Comparison of ENCODE assay signal across 1 cellular context in the genomic region with DNA sequence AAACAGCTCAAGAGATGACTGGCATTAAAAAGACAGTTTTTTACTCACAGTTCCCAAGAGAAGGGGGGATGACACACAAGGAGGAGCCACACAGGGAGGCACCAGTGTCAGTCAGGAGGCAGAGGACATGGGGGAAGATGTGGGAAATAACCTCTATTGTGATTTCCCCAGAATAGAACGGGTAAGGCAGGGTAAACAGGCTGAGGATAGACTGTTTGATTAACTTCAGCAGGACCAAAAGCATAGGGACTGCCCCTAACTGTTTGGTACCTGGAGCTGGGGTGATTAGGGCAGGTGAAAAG.
TF ChIP-seq lines count a peak whose summit lies in the region.

No MANE protein-coding gene starts in this region.

TF ChIP-seq in WTC11, 78 proteins besides CTCF, POLR2A, EP300 and RAD21 (continued from another document):
- TF ChIP-seq, protein P1, sequence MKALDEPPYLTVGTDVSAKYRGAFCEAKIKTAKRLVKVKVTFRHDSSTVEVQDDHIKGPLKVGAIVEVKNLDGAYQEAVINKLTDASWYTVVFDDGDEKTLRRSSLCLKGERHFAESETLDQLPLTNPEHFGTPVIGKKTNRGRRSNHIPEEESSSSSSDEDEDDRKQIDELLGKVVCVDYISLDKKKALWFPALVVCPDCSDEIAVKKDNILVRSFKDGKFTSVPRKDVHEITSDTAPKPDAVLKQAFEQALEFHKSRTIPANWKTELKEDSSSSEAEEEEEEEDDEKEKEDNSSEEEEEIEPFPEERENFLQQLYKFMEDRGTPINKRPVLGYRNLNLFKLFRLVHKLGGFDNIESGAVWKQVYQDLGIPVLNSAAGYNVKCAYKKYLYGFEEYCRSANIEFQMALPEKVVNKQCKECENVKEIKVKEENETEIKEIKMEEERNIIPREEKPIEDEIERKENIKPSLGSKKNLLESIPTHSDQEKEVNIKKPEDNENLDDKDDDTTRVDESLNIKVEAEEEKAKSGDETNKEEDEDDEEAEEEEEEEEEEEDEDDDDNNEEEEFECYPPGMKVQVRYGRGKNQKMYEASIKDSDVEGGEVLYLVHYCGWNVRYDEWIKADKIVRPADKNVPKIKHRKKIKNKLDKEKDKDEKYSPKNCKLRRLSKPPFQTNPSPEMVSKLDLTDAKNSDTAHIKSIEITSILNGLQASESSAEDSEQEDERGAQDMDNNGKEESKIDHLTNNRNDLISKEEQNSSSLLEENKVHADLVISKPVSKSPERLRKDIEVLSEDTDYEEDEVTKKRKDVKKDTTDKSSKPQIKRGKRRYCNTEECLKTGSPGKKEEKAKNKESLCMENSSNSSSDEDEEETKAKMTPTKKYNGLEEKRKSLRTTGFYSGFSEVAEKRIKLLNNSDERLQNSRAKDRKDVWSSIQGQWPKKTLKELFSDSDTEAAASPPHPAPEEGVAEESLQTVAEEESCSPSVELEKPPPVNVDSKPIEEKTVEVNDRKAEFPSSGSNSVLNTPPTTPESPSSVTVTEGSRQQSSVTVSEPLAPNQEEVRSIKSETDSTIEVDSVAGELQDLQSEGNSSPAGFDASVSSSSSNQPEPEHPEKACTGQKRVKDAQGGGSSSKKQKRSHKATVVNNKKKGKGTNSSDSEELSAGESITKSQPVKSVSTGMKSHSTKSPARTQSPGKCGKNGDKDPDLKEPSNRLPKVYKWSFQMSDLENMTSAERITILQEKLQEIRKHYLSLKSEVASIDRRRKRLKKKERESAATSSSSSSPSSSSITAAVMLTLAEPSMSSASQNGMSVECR (CRISPR knock-in tag; IDR thresholded peaks at IDR 0.05; ENCODE audit: borderline replicate concordance), result no peak
- TF ChIP-seq GABPB1 (CRISPR knock-in tag; IDR thresholded peaks at IDR 0.05), result no peak
- TF ChIP-seq, protein P2, sequence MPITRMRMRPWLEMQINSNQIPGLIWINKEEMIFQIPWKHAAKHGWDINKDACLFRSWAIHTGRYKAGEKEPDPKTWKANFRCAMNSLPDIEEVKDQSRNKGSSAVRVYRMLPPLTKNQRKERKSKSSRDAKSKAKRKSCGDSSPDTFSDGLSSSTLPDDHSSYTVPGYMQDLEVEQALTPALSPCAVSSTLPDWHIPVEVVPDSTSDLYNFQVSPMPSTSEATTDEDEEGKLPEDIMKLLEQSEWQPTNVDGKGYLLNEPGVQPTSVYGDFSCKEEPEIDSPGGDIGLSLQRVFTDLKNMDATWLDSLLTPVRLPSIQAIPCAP (CRISPR knock-in tag; IDR thresholded peaks at IDR 0.05), result no peak
- no peak for TF ChIP-seq ZNF219 (CRISPR knock-in tag; IDR thresholded peaks at IDR 0.05; ENCODE audit: borderline replicate concordance)
- TF ChIP-seq ETV6 (CRISPR knock-in tag; IDR thresholded peaks at IDR 0.05), result no peak
- TF ChIP-seq, protein P3, sequence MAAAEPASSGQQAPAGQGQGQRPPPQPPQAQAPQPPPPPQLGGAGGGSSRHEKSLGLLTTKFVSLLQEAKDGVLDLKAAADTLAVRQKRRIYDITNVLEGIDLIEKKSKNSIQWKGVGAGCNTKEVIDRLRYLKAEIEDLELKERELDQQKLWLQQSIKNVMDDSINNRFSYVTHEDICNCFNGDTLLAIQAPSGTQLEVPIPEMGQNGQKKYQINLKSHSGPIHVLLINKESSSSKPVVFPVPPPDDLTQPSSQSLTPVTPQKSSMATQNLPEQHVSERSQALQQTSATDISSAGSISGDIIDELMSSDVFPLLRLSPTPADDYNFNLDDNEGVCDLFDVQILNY (CRISPR knock-in tag; IDR thresholded peaks at IDR 0.05), result no peak
